1 cellular context compared by ENCODE assay signal in genomic region chr17:19720631-19721426, GRCh38.
A peak's percentile ranks its signal among the peaks of the same experiment; 100 is the strongest.
TF ChIP-seq lines count a peak whose summit lies in the region.

No MANE protein-coding gene starts in this region.

TF ChIP-seq in HepG2, 621 proteins besides CTCF, POLR2A, EP300 and RAD21 (continued from another document and continues in another):
- TF ChIP-seq MEF2D (CRISPR knock-in tag; IDR thresholded peaks at IDR 0.05) (peak; percentile 71; the same call in 1 of the 2 replicates), ZNF432 (CRISPR knock-in tag; IDR thresholded peaks at IDR 0.05; ENCODE audit: borderline replicate concordance) (no peak), STAG1 (CRISPR knock-in tag; IDR thresholded peaks at IDR 0.05) (no peak), ZNF644 (CRISPR knock-in tag; IDR thresholded peaks at IDR 0.05; ENCODE audit: low read depth) (no peak), ZNF180 (CRISPR knock-in tag; IDR thresholded peaks at IDR 0.05; ENCODE audit: borderline replicate concordance, low read depth) (no peak), JDP2 (CRISPR knock-in tag; IDR thresholded peaks at IDR 0.05; ENCODE audit: borderline replicate concordance) (no peak), GPN1 (CRISPR knock-in tag; IDR thresholded peaks at IDR 0.05; ENCODE audit: borderline replicate concordance) (no peak), ZNF253 (CRISPR knock-in tag; IDR thresholded peaks at IDR 0.05; ENCODE audit: borderline replicate concordance) (no peak), PRPF4 (IDR thresholded peaks at IDR 0.05; ENCODE audit: low read depth, low read length, poor library complexity, severe bottlenecking) (no peak), ZMYM2 (CRISPR knock-in tag; IDR thresholded peaks at IDR 0.05) (peak; percentile 34; the same call in 1 of the 2 replicates), TARDBP (CRISPR knock-in tag; IDR thresholded peaks at IDR 0.05) (peak; percentile 27; the same call in 1 of the 2 replicates), ZNF232 (CRISPR knock-in tag; IDR thresholded peaks at IDR 0.05; ENCODE audit: borderline replicate concordance) (no peak; the same call in 1 of the 2 replicates), HOXA3 (CRISPR knock-in tag; IDR thresholded peaks at IDR 0.05) (peak; percentile 66; the same call in 1 of the 2 replicates), NAIF1 (CRISPR knock-in tag; IDR thresholded peaks at IDR 0.05; ENCODE audit: borderline replicate concordance) (no peak), ZNF788 (CRISPR knock-in tag; IDR thresholded peaks at IDR 0.05; ENCODE audit: borderline replicate concordance) (no peak), KLF16 (CRISPR knock-in tag; IDR thresholded peaks at IDR 0.05) (no peak), IRF2 (CRISPR knock-in tag; IDR thresholded peaks at IDR 0.05) (no peak; the same call in none of the 2 replicates), NR1H2 (CRISPR knock-in tag; IDR thresholded peaks at IDR 0.05; ENCODE audit: borderline replicate concordance, low read depth) (no peak), SKI (IDR thresholded peaks at IDR 0.05; ENCODE audit: partially characterized antibody) (no peak), AHR (CRISPR knock-in tag; IDR thresholded peaks at IDR 0.05) (no peak), TBP (CRISPR knock-in tag; IDR thresholded peaks at IDR 0.05) (no peak), TRIM24 (CRISPR knock-in tag; IDR thresholded peaks at IDR 0.05) (no peak), ZBTB42 (CRISPR knock-in tag; IDR thresholded peaks at IDR 0.05) (no peak), GFI1 (CRISPR knock-in tag; IDR thresholded peaks at IDR 0.05; ENCODE audit: borderline replicate concordance) (no peak; the same call in 1 of the 2 replicates), SMYD3 (CRISPR knock-in tag; IDR thresholded peaks at IDR 0.05) (no peak), ZNF552 (CRISPR knock-in tag; IDR thresholded peaks at IDR 0.05; ENCODE audit: borderline replicate concordance) (no peak), TIGD3 (CRISPR knock-in tag; IDR thresholded peaks at IDR 0.05; ENCODE audit: borderline replicate concordance) (no peak), ZNF333 (CRISPR knock-in tag; IDR thresholded peaks at IDR 0.05; ENCODE audit: borderline replicate concordance) (no peak), KDM1A (CRISPR knock-in tag; IDR thresholded peaks at IDR 0.05) (no peak), CSRNP1 (CRISPR knock-in tag; IDR thresholded peaks at IDR 0.05) (no peak), NCOR1 (IDR thresholded peaks at IDR 0.05; ENCODE audit: borderline replicate concordance, low read length) (peak; percentile 68), KAT7 (CRISPR knock-in tag; IDR thresholded peaks at IDR 0.05; ENCODE audit: borderline replicate concordance) (no peak), KDM6A (CRISPR knock-in tag; IDR thresholded peaks at IDR 0.05; ENCODE audit: low read depth) (peak; percentile 60; the same call in 1 of the 2 replicates)
- TF ChIP-seq, protein P1, sequence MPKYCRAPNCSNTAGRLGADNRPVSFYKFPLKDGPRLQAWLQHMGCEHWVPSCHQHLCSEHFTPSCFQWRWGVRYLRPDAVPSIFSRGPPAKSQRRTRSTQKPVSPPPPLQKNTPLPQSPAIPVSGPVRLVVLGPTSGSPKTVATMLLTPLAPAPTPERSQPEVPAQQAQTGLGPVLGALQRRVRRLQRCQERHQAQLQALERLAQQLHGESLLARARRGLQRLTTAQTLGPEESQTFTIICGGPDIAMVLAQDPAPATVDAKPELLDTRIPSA (CRISPR knock-in tag; IDR thresholded peaks at IDR 0.05; ENCODE audit: borderline replicate concordance), result no peak; the same call in 1 of the 2 replicates
- TF ChIP-seq, protein P2, sequence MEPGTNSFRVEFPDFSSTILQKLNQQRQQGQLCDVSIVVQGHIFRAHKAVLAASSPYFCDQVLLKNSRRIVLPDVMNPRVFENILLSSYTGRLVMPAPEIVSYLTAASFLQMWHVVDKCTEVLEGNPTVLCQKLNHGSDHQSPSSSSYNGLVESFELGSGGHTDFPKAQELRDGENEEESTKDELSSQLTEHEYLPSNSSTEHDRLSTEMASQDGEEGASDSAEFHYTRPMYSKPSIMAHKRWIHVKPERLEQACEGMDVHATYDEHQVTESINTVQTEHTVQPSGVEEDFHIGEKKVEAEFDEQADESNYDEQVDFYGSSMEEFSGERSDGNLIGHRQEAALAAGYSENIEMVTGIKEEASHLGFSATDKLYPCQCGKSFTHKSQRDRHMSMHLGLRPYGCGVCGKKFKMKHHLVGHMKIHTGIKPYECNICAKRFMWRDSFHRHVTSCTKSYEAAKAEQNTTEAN (CRISPR knock-in tag; conservative IDR thresholded peaks at IDR 0.05), result no peak
- TF ChIP-seq, protein P3, sequence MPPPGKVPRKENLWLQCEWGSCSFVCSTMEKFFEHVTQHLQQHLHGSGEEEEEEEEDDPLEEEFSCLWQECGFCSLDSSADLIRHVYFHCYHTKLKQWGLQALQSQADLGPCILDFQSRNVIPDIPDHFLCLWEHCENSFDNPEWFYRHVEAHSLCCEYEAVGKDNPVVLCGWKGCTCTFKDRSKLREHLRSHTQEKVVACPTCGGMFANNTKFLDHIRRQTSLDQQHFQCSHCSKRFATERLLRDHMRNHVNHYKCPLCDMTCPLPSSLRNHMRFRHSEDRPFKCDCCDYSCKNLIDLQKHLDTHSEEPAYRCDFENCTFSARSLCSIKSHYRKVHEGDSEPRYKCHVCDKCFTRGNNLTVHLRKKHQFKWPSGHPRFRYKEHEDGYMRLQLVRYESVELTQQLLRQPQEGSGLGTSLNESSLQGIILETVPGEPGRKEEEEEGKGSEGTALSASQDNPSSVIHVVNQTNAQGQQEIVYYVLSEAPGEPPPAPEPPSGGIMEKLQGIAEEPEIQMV (CRISPR knock-in tag; IDR thresholded peaks at IDR 0.05; ENCODE audit: low read depth), result no peak
- TF ChIP-seq, protein P4, sequence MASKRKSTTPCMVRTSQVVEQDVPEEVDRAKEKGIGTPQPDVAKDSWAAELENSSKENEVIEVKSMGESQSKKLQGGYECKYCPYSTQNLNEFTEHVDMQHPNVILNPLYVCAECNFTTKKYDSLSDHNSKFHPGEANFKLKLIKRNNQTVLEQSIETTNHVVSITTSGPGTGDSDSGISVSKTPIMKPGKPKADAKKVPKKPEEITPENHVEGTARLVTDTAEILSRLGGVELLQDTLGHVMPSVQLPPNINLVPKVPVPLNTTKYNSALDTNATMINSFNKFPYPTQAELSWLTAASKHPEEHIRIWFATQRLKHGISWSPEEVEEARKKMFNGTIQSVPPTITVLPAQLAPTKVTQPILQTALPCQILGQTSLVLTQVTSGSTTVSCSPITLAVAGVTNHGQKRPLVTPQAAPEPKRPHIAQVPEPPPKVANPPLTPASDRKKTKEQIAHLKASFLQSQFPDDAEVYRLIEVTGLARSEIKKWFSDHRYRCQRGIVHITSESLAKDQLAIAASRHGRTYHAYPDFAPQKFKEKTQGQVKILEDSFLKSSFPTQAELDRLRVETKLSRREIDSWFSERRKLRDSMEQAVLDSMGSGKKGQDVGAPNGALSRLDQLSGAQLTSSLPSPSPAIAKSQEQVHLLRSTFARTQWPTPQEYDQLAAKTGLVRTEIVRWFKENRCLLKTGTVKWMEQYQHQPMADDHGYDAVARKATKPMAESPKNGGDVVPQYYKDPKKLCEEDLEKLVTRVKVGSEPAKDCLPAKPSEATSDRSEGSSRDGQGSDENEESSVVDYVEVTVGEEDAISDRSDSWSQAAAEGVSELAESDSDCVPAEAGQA (IDR thresholded peaks at IDR 0.05; ENCODE audit: low read depth), result no peak
- TF ChIP-seq, protein P4 (CRISPR knock-in tag; IDR thresholded peaks at IDR 0.05; ENCODE audit: borderline replicate concordance), result no peak
- TF ChIP-seq, protein P5, sequence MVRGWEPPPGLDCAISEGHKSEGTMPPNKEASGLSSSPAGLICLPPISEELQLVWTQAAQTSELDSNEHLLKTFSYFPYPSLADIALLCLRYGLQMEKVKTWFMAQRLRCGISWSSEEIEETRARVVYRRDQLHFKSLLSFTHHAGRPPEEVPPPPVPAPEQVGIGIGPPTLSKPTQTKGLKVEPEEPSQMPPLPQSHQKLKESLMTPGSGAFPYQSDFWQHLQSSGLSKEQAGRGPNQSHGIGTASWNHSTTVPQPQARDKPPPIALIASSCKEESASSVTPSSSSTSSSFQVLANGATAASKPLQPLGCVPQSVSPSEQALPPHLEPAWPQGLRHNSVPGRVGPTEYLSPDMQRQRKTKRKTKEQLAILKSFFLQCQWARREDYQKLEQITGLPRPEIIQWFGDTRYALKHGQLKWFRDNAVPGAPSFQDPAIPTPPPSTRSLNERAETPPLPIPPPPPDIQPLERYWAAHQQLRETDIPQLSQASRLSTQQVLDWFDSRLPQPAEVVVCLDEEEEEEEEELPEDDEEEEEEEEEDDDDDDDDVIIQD (CRISPR knock-in tag; IDR thresholded peaks at IDR 0.05; ENCODE audit: low read depth), result 0 out of 2 replicates have a peak, but pooled peaks have one; percentile 17
- TF ChIP-seq, protein P6, sequence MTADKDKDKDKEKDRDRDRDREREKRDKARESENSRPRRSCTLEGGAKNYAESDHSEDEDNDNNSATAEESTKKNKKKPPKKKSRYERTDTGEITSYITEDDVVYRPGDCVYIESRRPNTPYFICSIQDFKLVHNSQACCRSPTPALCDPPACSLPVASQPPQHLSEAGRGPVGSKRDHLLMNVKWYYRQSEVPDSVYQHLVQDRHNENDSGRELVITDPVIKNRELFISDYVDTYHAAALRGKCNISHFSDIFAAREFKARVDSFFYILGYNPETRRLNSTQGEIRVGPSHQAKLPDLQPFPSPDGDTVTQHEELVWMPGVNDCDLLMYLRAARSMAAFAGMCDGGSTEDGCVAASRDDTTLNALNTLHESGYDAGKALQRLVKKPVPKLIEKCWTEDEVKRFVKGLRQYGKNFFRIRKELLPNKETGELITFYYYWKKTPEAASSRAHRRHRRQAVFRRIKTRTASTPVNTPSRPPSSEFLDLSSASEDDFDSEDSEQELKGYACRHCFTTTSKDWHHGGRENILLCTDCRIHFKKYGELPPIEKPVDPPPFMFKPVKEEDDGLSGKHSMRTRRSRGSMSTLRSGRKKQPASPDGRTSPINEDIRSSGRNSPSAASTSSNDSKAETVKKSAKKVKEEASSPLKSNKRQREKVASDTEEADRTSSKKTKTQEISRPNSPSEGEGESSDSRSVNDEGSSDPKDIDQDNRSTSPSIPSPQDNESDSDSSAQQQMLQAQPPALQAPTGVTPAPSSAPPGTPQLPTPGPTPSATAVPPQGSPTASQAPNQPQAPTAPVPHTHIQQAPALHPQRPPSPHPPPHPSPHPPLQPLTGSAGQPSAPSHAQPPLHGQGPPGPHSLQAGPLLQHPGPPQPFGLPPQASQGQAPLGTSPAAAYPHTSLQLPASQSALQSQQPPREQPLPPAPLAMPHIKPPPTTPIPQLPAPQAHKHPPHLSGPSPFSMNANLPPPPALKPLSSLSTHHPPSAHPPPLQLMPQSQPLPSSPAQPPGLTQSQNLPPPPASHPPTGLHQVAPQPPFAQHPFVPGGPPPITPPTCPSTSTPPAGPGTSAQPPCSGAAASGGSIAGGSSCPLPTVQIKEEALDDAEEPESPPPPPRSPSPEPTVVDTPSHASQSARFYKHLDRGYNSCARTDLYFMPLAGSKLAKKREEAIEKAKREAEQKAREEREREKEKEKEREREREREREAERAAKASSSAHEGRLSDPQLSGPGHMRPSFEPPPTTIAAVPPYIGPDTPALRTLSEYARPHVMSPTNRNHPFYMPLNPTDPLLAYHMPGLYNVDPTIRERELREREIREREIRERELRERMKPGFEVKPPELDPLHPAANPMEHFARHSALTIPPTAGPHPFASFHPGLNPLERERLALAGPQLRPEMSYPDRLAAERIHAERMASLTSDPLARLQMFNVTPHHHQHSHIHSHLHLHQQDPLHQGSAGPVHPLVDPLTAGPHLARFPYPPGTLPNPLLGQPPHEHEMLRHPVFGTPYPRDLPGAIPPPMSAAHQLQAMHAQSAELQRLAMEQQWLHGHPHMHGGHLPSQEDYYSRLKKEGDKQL (CRISPR knock-in tag; IDR thresholded peaks at IDR 0.05; ENCODE audit: low read depth), result 0 out of 2 replicates have a peak, but pooled peaks have one; percentile 59
- TF ChIP-seq, protein P7, sequence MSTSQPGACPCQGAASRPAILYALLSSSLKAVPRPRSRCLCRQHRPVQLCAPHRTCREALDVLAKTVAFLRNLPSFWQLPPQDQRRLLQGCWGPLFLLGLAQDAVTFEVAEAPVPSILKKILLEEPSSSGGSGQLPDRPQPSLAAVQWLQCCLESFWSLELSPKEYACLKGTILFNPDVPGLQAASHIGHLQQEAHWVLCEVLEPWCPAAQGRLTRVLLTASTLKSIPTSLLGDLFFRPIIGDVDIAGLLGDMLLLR (CRISPR knock-in tag; IDR thresholded peaks at IDR 0.05), result no peak
- TF ChIP-seq, protein P8, sequence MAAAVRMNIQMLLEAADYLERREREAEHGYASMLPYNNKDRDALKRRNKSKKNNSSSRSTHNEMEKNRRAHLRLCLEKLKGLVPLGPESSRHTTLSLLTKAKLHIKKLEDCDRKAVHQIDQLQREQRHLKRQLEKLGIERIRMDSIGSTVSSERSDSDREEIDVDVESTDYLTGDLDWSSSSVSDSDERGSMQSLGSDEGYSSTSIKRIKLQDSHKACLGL (CRISPR knock-in tag; IDR thresholded peaks at IDR 0.05), result peak; percentile 34; the same call in 1 of the 2 replicates
